1 cellular context compared by ENCODE assay signal in the genomic region with DNA sequence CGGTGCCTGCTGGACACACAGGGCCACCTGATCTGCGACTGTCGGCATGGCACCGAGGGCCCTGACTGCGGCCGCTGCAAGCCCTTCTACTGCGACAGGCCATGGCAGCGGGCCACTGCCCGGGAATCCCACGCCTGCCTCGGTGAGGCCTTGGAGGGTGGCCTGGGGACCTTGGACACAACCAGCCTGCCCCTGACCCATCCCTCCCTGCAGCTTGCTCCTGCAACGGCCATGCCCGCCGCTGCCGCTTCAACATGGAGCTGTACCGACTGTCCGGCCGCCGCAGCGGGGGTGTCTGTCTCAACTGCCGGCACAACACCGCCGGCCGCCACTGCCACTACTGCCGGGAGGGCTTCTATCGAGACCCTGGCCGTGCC.
TF ChIP-seq lines count a peak whose summit lies in the region.

No MANE protein-coding gene starts in this region.

TF ChIP-seq in HepG2, 621 proteins besides CTCF, POLR2A, EP300 and RAD21 (continues in another document):
- TF ChIP-seq GPN1 (CRISPR knock-in tag; IDR thresholded peaks at IDR 0.05; ENCODE audit: borderline replicate concordance) (no peak), ZNF605 (CRISPR knock-in tag; IDR thresholded peaks at IDR 0.05) (no peak), ZNF674 (CRISPR knock-in tag; IDR thresholded peaks at IDR 0.05; ENCODE audit: low read depth) (no peak), ZFP1 (CRISPR knock-in tag; IDR thresholded peaks at IDR 0.05) (no peak), ZNF234 (CRISPR knock-in tag; conservative IDR thresholded peaks at IDR 0.05) (peak; percentile 30; the same call in 1 of the 2 replicates), ZNF567 (CRISPR knock-in tag; IDR thresholded peaks at IDR 0.05; ENCODE audit: borderline replicate concordance) (0 out of 2 replicates have a peak, but pooled peaks have one; percentile 31), WIZ (CRISPR knock-in tag; IDR thresholded peaks at IDR 0.05) (no peak), ZNF83 (CRISPR knock-in tag; IDR thresholded peaks at IDR 0.05; ENCODE audit: borderline replicate concordance) (0 out of 2 replicates have a peak, but pooled peaks have one; percentile 17), ZMYM2 (CRISPR knock-in tag; IDR thresholded peaks at IDR 0.05) (0 out of 2 replicates have a peak, but pooled peaks have one; percentile 22), AGO1 (IDR thresholded peaks at IDR 0.05; ENCODE audit: low read depth, low read length, poor library complexity, severe bottlenecking) (peak; percentile 51), ESRRA (CRISPR knock-in tag; IDR thresholded peaks at IDR 0.05; ENCODE audit: low read depth) (no peak), E2F1 (CRISPR knock-in tag; IDR thresholded peaks at IDR 0.05) (no peak), ZFP90 (CRISPR knock-in tag; IDR thresholded peaks at IDR 0.05; ENCODE audit: borderline replicate concordance) (no peak), THAP9 (CRISPR knock-in tag; IDR thresholded peaks at IDR 0.05; ENCODE audit: borderline replicate concordance) (peak; percentile 43; the same call in 1 of the 2 replicates), ZNF775 (CRISPR knock-in tag; IDR thresholded peaks at IDR 0.05; ENCODE audit: borderline replicate concordance) (no peak), AKAP8 (CRISPR knock-in tag; IDR thresholded peaks at IDR 0.05) (peak; percentile 89; the same call in 1 of the 2 replicates), JUND (CRISPR knock-in tag; IDR thresholded peaks at IDR 0.05) (no peak), RXRA (CRISPR knock-in tag; IDR thresholded peaks at IDR 0.05) (no peak), ZNF589 (CRISPR knock-in tag; conservative IDR thresholded peaks at IDR 0.05) (no peak), SATB2 (CRISPR knock-in tag; IDR thresholded peaks at IDR 0.05) (no peak), NAIF1 (CRISPR knock-in tag; IDR thresholded peaks at IDR 0.05; ENCODE audit: borderline replicate concordance) (no peak), ZNF382 (CRISPR knock-in tag; IDR thresholded peaks at IDR 0.05; ENCODE audit: borderline replicate concordance) (no peak), KLF15 (CRISPR knock-in tag; IDR thresholded peaks at IDR 0.05; ENCODE audit: borderline replicate concordance) (no peak), TAF15 (IDR thresholded peaks at IDR 0.05; ENCODE audit: low read depth, low read length, poor library complexity, severe bottlenecking) (no peak), ZC3H13 (CRISPR knock-in tag; IDR thresholded peaks at IDR 0.05) (peak; percentile 25; the same call in 1 of the 2 replicates), ZNF883 (CRISPR knock-in tag; IDR thresholded peaks at IDR 0.05; ENCODE audit: not compliant biosample characterization) (no peak), IRF2 (CRISPR knock-in tag; IDR thresholded peaks at IDR 0.05) (no peak), EHMT2 (IDR thresholded peaks at IDR 0.05; ENCODE audit: borderline replicate concordance, low read depth, low read length) (no peak), SMAD1 (CRISPR knock-in tag; IDR thresholded peaks at IDR 0.05; ENCODE audit: borderline replicate concordance, low read depth) (0 out of 2 replicates have a peak, but pooled peaks have one; percentile 52), AHR (CRISPR knock-in tag; IDR thresholded peaks at IDR 0.05) (0 out of 2 replicates have a peak, but pooled peaks have one; percentile 12), AGO2 (optimal IDR thresholded peaks at IDR 0.05; ENCODE audit: low read depth, low read length) (peak; percentile 41), SP4 (CRISPR knock-in tag; IDR thresholded peaks at IDR 0.05) (0 out of 2 replicates have a peak, but pooled peaks have one; percentile 16), NCOA1 (CRISPR knock-in tag; IDR thresholded peaks at IDR 0.05) (no peak), ZNF850 (CRISPR knock-in tag; conservative IDR thresholded peaks at IDR 0.05) (no peak), ARID4A (CRISPR knock-in tag; IDR thresholded peaks at IDR 0.05; ENCODE audit: borderline replicate concordance) (no peak), DNMT1 (CRISPR knock-in tag; IDR thresholded peaks at IDR 0.05) (0 out of 2 replicates have a peak, but pooled peaks have one; percentile 42), HIVEP1 (CRISPR knock-in tag; IDR thresholded peaks at IDR 0.05) (0 out of 2 replicates have a peak, but pooled peaks have one; percentile 7), TEF (CRISPR knock-in tag; IDR thresholded peaks at IDR 0.05) (no peak)
- TF ChIP-seq, protein P1, sequence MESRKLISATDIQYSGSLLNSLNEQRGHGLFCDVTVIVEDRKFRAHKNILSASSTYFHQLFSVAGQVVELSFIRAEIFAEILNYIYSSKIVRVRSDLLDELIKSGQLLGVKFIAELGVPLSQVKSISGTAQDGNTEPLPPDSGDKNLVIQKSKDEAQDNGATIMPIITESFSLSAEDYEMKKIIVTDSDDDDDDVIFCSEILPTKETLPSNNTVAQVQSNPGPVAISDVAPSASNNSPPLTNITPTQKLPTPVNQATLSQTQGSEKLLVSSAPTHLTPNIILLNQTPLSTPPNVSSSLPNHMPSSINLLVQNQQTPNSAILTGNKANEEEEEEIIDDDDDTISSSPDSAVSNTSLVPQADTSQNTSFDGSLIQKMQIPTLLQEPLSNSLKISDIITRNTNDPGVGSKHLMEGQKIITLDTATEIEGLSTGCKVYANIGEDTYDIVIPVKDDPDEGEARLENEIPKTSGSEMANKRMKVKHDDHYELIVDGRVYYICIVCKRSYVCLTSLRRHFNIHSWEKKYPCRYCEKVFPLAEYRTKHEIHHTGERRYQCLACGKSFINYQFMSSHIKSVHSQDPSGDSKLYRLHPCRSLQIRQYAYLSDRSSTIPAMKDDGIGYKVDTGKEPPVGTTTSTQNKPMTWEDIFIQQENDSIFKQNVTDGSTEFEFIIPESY (CRISPR knock-in tag; IDR thresholded peaks at IDR 0.05), result peak; percentile 59; the same call in 1 of the 2 replicates
- TF ChIP-seq, protein P2, sequence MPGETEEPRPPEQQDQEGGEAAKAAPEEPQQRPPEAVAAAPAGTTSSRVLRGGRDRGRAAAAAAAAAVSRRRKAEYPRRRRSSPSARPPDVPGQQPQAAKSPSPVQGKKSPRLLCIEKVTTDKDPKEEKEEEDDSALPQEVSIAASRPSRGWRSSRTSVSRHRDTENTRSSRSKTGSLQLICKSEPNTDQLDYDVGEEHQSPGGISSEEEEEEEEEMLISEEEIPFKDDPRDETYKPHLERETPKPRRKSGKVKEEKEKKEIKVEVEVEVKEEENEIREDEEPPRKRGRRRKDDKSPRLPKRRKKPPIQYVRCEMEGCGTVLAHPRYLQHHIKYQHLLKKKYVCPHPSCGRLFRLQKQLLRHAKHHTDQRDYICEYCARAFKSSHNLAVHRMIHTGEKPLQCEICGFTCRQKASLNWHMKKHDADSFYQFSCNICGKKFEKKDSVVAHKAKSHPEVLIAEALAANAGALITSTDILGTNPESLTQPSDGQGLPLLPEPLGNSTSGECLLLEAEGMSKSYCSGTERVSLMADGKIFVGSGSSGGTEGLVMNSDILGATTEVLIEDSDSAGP (CRISPR knock-in tag; IDR thresholded peaks at IDR 0.05; ENCODE audit: borderline replicate concordance), result peak; percentile 53; the same call in 1 of the 2 replicates
- TF ChIP-seq, protein P3, sequence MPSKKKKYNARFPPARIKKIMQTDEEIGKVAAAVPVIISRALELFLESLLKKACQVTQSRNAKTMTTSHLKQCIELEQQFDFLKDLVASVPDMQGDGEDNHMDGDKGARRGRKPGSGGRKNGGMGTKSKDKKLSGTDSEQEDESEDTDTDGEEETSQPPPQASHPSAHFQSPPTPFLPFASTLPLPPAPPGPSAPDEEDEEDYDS (CRISPR knock-in tag; IDR thresholded peaks at IDR 0.05), result no peak
- TF ChIP-seq, protein P4, sequence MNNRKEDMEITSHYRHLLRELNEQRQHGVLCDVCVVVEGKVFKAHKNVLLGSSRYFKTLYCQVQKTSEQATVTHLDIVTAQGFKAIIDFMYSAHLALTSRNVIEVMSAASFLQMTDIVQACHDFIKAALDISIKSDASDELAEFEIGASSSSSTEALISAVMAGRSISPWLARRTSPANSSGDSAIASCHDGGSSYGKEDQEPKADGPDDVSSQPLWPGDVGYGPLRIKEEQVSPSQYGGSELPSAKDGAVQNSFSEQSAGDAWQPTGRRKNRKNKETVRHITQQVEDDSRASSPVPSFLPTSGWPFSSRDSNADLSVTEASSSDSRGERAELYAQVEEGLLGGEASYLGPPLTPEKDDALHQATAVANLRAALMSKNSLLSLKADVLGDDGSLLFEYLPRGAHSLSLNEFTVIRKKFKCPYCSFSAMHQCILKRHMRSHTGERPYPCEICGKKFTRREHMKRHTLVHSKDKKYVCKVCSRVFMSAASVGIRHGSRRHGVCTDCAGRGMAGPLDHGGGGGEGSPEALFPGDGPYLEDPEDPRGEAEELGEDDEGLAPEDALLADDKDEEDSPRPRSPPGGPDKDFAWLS (CRISPR knock-in tag; IDR thresholded peaks at IDR 0.05; ENCODE audit: borderline replicate concordance), result no peak
- TF ChIP-seq, protein P5, sequence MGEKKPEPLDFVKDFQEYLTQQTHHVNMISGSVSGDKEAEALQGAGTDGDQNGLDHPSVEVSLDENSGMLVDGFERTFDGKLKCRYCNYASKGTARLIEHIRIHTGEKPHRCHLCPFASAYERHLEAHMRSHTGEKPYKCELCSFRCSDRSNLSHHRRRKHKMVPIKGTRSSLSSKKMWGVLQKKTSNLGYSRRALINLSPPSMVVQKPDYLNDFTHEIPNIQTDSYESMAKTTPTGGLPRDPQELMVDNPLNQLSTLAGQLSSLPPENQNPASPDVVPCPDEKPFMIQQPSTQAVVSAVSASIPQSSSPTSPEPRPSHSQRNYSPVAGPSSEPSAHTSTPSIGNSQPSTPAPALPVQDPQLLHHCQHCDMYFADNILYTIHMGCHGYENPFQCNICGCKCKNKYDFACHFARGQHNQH (CRISPR knock-in tag; IDR thresholded peaks at IDR 0.05), result no peak
- TF ChIP-seq, protein P6, sequence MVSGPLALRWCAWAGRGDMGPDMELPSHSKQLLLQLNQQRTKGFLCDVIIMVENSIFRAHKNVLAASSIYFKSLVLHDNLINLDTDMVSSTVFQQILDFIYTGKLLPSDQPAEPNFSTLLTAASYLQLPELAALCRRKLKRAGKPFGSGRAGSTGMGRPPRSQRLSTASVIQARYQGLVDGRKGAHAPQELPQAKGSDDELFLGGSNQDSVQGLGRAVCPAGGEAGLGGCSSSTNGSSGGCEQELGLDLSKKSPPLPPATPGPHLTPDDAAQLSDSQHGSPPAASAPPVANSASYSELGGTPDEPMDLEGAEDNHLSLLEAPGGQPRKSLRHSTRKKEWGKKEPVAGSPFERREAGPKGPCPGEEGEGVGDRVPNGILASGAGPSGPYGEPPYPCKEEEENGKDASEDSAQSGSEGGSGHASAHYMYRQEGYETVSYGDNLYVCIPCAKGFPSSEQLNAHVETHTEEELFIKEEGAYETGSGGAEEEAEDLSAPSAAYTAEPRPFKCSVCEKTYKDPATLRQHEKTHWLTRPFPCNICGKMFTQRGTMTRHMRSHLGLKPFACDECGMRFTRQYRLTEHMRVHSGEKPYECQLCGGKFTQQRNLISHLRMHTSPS (CRISPR knock-in tag; IDR thresholded peaks at IDR 0.05; ENCODE audit: low read depth), result no peak; the same call in 1 of the 2 replicates
